In genomic region chr1:229253170-229253974, GRCh38 we compare ENCODE assay signal across 8 cellular contexts. TPM values are rescaled to one million over a fixed set of nuclear protein-coding genes. Genes with fewer than 3 reads are reported as not detected.
DNase-seq lines count a peak whose midpoint lies in the region; ATAC-seq, FAIRE-seq and TF ChIP-seq lines count a peak whose summit lies in the region.

No MANE protein-coding gene starts in this region.

- H3K27ac Mint-ChIP-seq in progenitor cell of endocrine pancreas: peak overlapping the region; percentile 96

- no peak overlapping the region for H3K27ac ChIP-seq in upper lobe of right lung
- no peak overlapping the region for H3K27ac ChIP-seq in left lung

- no peak for TF ChIP-seq CTCF in bronchial epithelial cell (IDR thresholded peaks at IDR 0.05; ENCODE audit: insufficient read depth, low read length, severe bottlenecking)
- no peak for TF ChIP-seq CTCF in progenitor cell of endocrine pancreas (IDR thresholded peaks at IDR 0.05; ENCODE audit: unreplicated experiment)
- TF ChIP-seq CTCF in upper lobe of right lung (IDR thresholded peaks at IDR 0.05): no peak
- no peak for TF ChIP-seq CTCF in left lung (IDR thresholded peaks at IDR 0.05)

- peak; percentile 53 for ATAC-seq in GM21737 (IDR thresholded peaks at IDR 0.05; ENCODE audit: unreplicated experiment)
- no peak for ATAC-seq in upper lobe of right lung
- ATAC-seq in left lung: no peak
- no peak for ATAC-seq in HG03432 (IDR thresholded peaks at IDR 0.05; ENCODE audit: unreplicated experiment)

- intact Hi-C loops in upper lobe of right lung (cut with DNase I): loop anchor here (10.0 kb wide), 1 partner anchor 221 kb away; no protein-coding TSS in a partner anchor
- intact Hi-C loops in left lung (cut with DNase I): loop anchor here in 1 of 2 donors (10.0 kb wide), 1 partner anchor 221 kb away; no protein-coding TSS in a partner anchor

- H3K9me3 ChIP-seq in upper lobe of right lung: no peaks in the 10 kb centered on the region
- H3K9me3 ChIP-seq in left lung: no peaks in the 10 kb centered on the region

- DNase-seq in COR-L47 (lab: John Stamatoyannopoulos, UW) (peak; percentile 50), NCI-H748 treated with DMSO at 0.1 percent for 48 hours (lab: John Stamatoyannopoulos, UW) (peak; percentile 31), bronchial epithelial cell (ENCODE audit: low read depth) (peak; percentile 79), progenitor cell of endocrine pancreas (ENCODE audit: low spot score, unreplicated experiment) (peak; percentile 15), upper lobe of right lung (no peak), left lung (no peak)

- H3K36me3 ChIP-seq in bronchial epithelial cell (ENCODE audit: control insufficient read depth, insufficient read depth, low read length) (no peaks in the 10 kb centered on the region), upper lobe of right lung (no peaks in the 10 kb centered on the region), left lung (no peaks in the 10 kb centered on the region)

- H3K36me3 Mint-ChIP-seq in progenitor cell of endocrine pancreas (ENCODE audit: insufficient read depth): no peaks in the 10 kb centered on the region

- H3K4me1 Mint-ChIP-seq in progenitor cell of endocrine pancreas (ENCODE audit: low read depth): peaks cover 36% of the 10 kb centered on the region

- H3K9me3 Mint-ChIP-seq in progenitor cell of endocrine pancreas (ENCODE audit: low read depth): no peaks in the 10 kb centered on the region

- H3K4me3 ChIP-seq in bronchial epithelial cell (ENCODE audit: low read depth, low read length) (no peak overlapping the region), upper lobe of right lung (no peak overlapping the region), left lung (no peak overlapping the region)

- H3K27me3 ChIP-seq in bronchial epithelial cell (ENCODE audit: control insufficient read depth, insufficient read depth, low read length) (no peaks in the 10 kb centered on the region), upper lobe of right lung (no peaks in the 10 kb centered on the region), left lung (no peaks in the 10 kb centered on the region)

- H3K4me1 ChIP-seq in upper lobe of right lung (peaks cover 4% of the 10 kb centered on the region), left lung (peaks cover 0 to 20% of the 10 kb centered on the region in 2 donors)

- FAIRE-seq in bronchial epithelial cell (lab: Jason Lieb, UNC): no peak

- peaks cover 3% of the 10 kb centered on the region for H3K27me3 Mint-ChIP-seq in progenitor cell of endocrine pancreas

- H3K4me3 Mint-ChIP-seq in progenitor cell of endocrine pancreas (ENCODE audit: low read depth): peak overlapping the region; percentile 20

RNA-seq across cellular contexts. Expression of gene RAB4A, which starts 17.5 kb away (rescaled TPM):
- total RNA-seq in bronchial epithelial cell: 33.4 and 39.0 TPM in 2 replicates
- total RNA-seq in progenitor cell of endocrine pancreas: 127 and 130 TPM in 2 replicates
- 47.1 TPM for total RNA-seq in upper lobe of right lung
- total RNA-seq in left lung: 10 to 100 TPM; 34.8 to 54.9 TPM

Comparison
In these comparisons a context has a peak if more than half of its experiments do, and no peak if none do; other contexts are left out.
1. DNase-seq: peak in COR-L47 (single experiment), NCI-H748 treated with DMSO at 0.1 percent for 48 hours (single experiment), bronchial epithelial cell (single experiment) and progenitor cell of endocrine pancreas (single experiment); none in upper lobe of right lung (single experiment) and left lung (0 of 2).